In the genomic region with DNA sequence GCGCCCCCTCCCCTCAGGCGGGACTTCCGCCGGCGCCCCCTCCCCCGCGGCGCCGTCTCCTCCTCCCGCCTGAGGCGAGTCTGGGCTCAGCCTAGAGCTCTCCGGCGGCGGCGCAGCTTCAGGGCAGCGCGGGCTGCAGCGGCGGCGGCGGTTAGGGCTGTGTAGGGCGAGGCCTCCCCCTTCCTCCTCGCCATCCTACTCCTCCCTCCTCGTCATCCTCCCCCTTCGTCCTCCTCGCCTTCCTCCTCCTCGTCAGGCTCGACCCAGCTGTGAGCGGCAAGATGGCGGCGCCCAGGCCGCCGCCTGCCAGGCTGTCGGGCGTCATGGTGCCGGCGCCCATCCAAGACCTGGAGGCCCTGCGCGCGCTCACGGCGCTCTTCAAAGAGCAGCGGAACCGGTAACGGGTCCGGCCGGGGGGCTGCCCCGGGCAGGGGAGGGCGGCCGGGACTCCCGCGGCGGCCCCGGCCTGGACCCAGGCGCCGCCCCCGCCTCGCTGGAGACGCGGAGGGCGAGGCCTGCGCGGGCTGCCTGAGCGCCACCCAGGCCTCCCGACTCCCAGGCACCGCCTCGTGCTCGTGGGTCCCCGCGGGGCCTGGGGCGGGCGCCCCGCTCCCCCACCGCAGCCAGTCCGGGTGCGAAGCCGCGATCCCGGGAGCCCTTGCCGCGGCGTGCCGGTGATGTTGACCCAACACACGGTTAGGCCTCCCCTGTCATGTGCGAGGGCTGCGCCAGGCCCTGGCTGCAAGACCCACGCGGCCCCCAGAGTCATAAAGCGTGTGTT, we compare ENCODE assay signal across 8 cellular contexts. TPM values are rescaled to one million over a fixed set of nuclear protein-coding genes. Genes with fewer than 3 reads are reported as not detected.
DNase-seq lines count a peak whose midpoint lies in the region; ATAC-seq and TF ChIP-seq lines count a peak whose summit lies in the region.

A gene with protein sequence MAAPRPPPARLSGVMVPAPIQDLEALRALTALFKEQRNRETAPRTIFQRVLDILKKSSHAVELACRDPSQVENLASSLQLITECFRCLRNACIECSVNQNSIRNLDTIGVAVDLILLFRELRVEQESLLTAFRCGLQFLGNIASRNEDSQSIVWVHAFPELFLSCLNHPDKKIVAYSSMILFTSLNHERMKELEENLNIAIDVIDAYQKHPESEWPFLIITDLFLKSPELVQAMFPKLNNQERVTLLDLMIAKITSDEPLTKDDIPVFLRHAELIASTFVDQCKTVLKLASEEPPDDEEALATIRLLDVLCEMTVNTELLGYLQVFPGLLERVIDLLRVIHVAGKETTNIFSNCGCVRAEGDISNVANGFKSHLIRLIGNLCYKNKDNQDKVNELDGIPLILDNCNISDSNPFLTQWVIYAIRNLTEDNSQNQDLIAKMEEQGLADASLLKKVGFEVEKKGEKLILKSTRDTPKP (plus strand): TSS at position 52 of the 781 bp plus-strand sequence. CDS start 230 bp downstream, at position 282.

- H3K9ac ChIP-seq in OCI-LY3 (ENCODE audit: low read length), result peak within 1 kb of the TSS; percentile 94

- H3K4me1 ChIP-seq in OCI-LY3 (ENCODE audit: low read length), result peaks cover 17% of the 10 kb centered on the region
- peaks cover 10% of the 10 kb centered on the region for H3K4me1 ChIP-seq in mucosa of descending colon (ENCODE audit: low read depth)

- ATAC-seq in mucosa of descending colon, result peak; percentile 88

- peaks cover 32% of the 10 kb centered on the region for H4K20me1 ChIP-seq in OCI-LY3 (ENCODE audit: insufficient read depth, low read length)

- H3K9me3 ChIP-seq in OCI-LY3 (ENCODE audit: insufficient read depth, low read length) (no peaks in the 10 kb centered on the region), mucosa of descending colon (no peaks in the 10 kb centered on the region)

- H3K36me3 ChIP-seq in OCI-LY3 (replicated peaks; ENCODE audit: low read depth, low read length) (peaks cover under 1% of the 10 kb centered on the region), mucosa of descending colon (ENCODE audit: low read depth) (no peaks in the 10 kb centered on the region)

- H3K4me2 ChIP-seq in OCI-LY3 (ENCODE audit: low read length), result peak within 1 kb of the TSS; percentile 99

- TF ChIP-seq POLR2A in GM19099 (IDR thresholded peaks at IDR 0.05; ENCODE audit: extremely low read depth, insufficient read length, low read depth), result peak; percentile 78

- H3K27ac ChIP-seq in OCI-LY3 (ENCODE audit: low read length), result peak within 1 kb of the TSS; percentile 16; the same call in 1 of the 2 replicates

- no peaks in the 10 kb centered on the region for H3K27me3 ChIP-seq in OCI-LY3 (ENCODE audit: low read depth, low read length)

- peak; percentile 69 for DNase-seq in AG08395 (ENCODE audit: low spot score)
- peak; percentile 49 for DNase-seq in HS-5 (ENCODE audit: low read depth)
- DNase-seq in activated T-cell treated with anti-CD3 and anti-CD28 coated beads for 24 hours (ENCODE audit: low read depth), result peak; percentile 71
- DNase-seq in epithelial cell of proximal tubule (ENCODE audit: low read depth), result no peak
- peak; percentile 53 to 72 (median 71) for DNase-seq in mucosa of descending colon
- peak; percentile 57 to 64 for DNase-seq in stimulated activated CD8-positive, alpha-beta memory T cell treated with anti-CD3 and anti-CD28 coated beads, Interleukin-2, amount 100 ng/mL, for 48 hours (ENCODE audit: low read depth in 2 of 2)

- H3K79me2 ChIP-seq in OCI-LY3 (ENCODE audit: low read length), result peaks cover 53% of the 10 kb centered on the region

- TF ChIP-seq CTCF in OCI-LY3 (IDR thresholded peaks at IDR 0.05; ENCODE audit: low read depth, low read length), result no peak
- TF ChIP-seq CTCF in epithelial cell of proximal tubule (conservative IDR thresholded peaks at IDR 0.05; ENCODE audit: low read depth, low read length), result no peak
- TF ChIP-seq CTCF in mucosa of descending colon (IDR thresholded peaks at IDR 0.05), result no peak

- intact Hi-C loops in mucosa of descending colon (cut with DNase I, micrococcal nuclease), result no loop called here

- peak within 1 kb of the TSS; percentile 79 for H2AFZ ChIP-seq in OCI-LY3 (ENCODE audit: low read depth, low read length)

- peak within 1 kb of the TSS; percentile 98 for H3K4me3 ChIP-seq in OCI-LY3 (ENCODE audit: low read length)
- peak within 1 kb of the TSS; percentile 85 for H3K4me3 ChIP-seq in epithelial cell of proximal tubule (ENCODE audit: low read depth, low read length)
- peak within 1 kb of the TSS; percentile 72 for H3K4me3 ChIP-seq in mucosa of descending colon

RNA-seq across cellular contexts. Expression of the gene that starts here (rescaled TPM):
- total RNA-seq in epithelial cell of proximal tubule (97.3 and 118 TPM in 2 replicates), mucosa of descending colon (100 to 1,000 TPM in 1 of 3 donors, 10 to 100 TPM in 2; 59.9 to 136 (median 66.8) TPM)
